Comparison of ENCODE assay signal across 11 cellular contexts in the genomic region with DNA sequence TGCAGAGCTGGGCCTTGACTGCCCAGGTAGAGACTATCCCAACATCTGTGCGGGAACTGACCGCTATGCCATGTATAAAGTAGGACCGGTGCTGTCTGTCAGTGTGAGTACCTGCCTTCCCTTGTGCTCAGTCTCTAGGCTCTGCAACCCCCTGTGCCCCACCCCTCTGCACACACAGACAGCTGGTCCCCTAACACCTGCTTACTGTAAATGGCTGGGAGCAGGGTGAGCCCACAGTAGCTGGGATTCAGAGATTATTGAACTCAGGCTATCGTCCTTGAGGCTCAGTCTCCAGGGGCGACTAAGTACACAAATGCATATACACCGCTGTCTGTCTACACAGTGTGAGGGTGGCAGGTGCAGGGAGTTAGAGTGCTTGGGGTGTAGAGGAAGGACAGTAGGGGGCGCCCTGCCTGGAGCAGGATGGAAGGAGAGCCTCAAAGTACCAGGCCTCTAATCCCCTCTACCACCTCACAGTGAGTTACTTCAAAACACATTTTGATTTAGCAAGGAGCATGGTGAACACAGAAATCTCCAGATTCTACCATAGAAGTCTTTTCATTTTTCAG. TPM values are rescaled to one million over a fixed set of nuclear protein-coding genes. Genes with fewer than 3 reads are reported as not detected.
A peak's percentile ranks its signal among the peaks of the same experiment; 100 is the strongest.
DNase-seq lines count a peak whose midpoint lies in the region; ATAC-seq, FAIRE-seq and TF ChIP-seq lines count a peak whose summit lies in the region.
"Had no signal": no experiment of that assay in that cellular context is flagged by ENCODE, and none has a peak within 500 bp of the region (broad histone marks: within the 10 kb centered on the region; RNA-seq: fewer than 3 reads in every experiment).

No MANE protein-coding gene starts in this region.

- TF ChIP-seq CTCF in PC-9 (conservative IDR thresholded peaks at IDR 0.05): peak; percentile 66
- peak; percentile 38 to 43 for TF ChIP-seq CTCF in endothelial cell of umbilical vein (IDR thresholded peaks at IDR 0.05; ENCODE audit: extremely low read depth in 1 of 2, insufficient read depth in 1 of 2, low read depth in 1 of 2, low read length in 2 of 2)
- TF ChIP-seq CTCF in dorsolateral prefrontal cortex (IDR thresholded peaks at IDR 0.05 in 54 of 56, conservative IDR thresholded peaks at IDR 0.05 in 2 of 56; ENCODE audit: low read depth in 1 of 56, partially characterized antibody in 56 of 56): peak in 1 of 56 donors; percentile 18

- H3K9me2 ChIP-seq in PC-9 (ENCODE audit: insufficient read depth): no peaks in the 10 kb centered on the region

- CTCF ChIA-PET in PC-9 (lab: Charles Lee): no interaction called here
- CTCF ChIA-PET in endothelial cell of umbilical vein (lab: Charles Lee): interaction anchor here (0.8 to 4.6 kb wide), 6 partner anchors 8 to 157 kb away, joined by 3 to 27 read pairs (median 4); no protein-coding TSS in a partner anchor

- dilution Hi-C loops in endothelial cell of umbilical vein (cut with MboI; ENCODE audit: extremely low pct_ligation_motif_present, low sequenced_read_pairs): no loop called here

- H3K4me3 ChIP-seq in PC-9 (no peak overlapping the region), endothelial cell of umbilical vein (replicated peaks in 1 of 3; ENCODE audit: insufficient read depth in 1 of 3, low read depth in 1 of 3, low read length in 3 of 3) (no peak overlapping the region), dorsolateral prefrontal cortex (no peak overlapping the region)

- H3K4me1 ChIP-seq in PC-9 (replicated peaks; ENCODE audit: insufficient read depth) (no peaks in the 10 kb centered on the region; the same call in 1 of the 2 replicates), endothelial cell of umbilical vein (ENCODE audit: control insufficient read depth, extremely low read depth, insufficient read depth, low read length) (peaks cover 13% of the 10 kb centered on the region)

- intact Hi-C loops in PC-9 (cut with micrococcal nuclease; ENCODE audit: unreplicated experiment) (no loop called here), endothelial cell of umbilical vein (cut with micrococcal nuclease) (no loop called here), dorsolateral prefrontal cortex (cut with DNase I) (loop anchor here in 1 of 2 donors (10.0 kb wide), 1 partner anchor 127 kb away; a partner anchor contains a TSS)

- H3K27ac Mint-ChIP-seq in activated T-cell treated with anti-CD3 and anti-CD28 coated beads, Interleukin-2, amount 50 U/mL, for 24 hours: peak overlapping the region; percentile 35
- peak overlapping the region; percentile 89 for H3K27ac Mint-ChIP-seq in stimulated activated effector memory CD8-positive, alpha-beta T cell treated with anti-CD3 and anti-CD28 coated beads, Interleukin-12 subunit alpha, Interleukin-12 subunit beta, amount 100 ng/mL, for 72 hours
- H3K27ac Mint-ChIP-seq: mesothelial cell of epicardium had no signal

- no peaks in the 10 kb centered on the region for H3K9me3 ChIP-seq in PC-9 (ENCODE audit: insufficient read depth, low read depth)
- H3K9me3 ChIP-seq in endothelial cell of umbilical vein (replicated peaks; ENCODE audit: control insufficient read depth, insufficient read depth, low read length): no peaks in the 10 kb centered on the region

- H3K36me3 ChIP-seq in PC-9 (ENCODE audit: low read depth) (peaks cover 93% of the 10 kb centered on the region), endothelial cell of umbilical vein (ENCODE audit: control insufficient read depth in 2 of 2, extremely low read depth in 1 of 2, insufficient read depth in 2 of 2, low read length in 2 of 2) (peaks cover 40 to 43% of the 10 kb centered on the region in 2 experiments)

- peaks cover 92% of the 10 kb centered on the region for H3K36me3 Mint-ChIP-seq in activated T-cell treated with anti-CD3 and anti-CD28 coated beads, Interleukin-2, amount 50 U/mL, for 24 hours (ENCODE audit: low read depth)
- peaks cover 100% of the 10 kb centered on the region for H3K36me3 Mint-ChIP-seq in stimulated activated effector memory CD8-positive, alpha-beta T cell treated with anti-CD3 and anti-CD28 coated beads, Interleukin-12 subunit alpha, Interleukin-12 subunit beta, amount 100 ng/mL, for 72 hours

- FAIRE-seq in endothelial cell of umbilical vein (lab: Jason Lieb, UNC): no peak
- FAIRE-seq: TTC549 had no signal

- H3F3A ChIP-seq in PC-9 (ENCODE audit: insufficient read depth, low read depth): peaks cover 70% of the 10 kb centered on the region

- H4K20me1 ChIP-seq in PC-9 (ENCODE audit: insufficient read depth) (peaks cover 62% of the 10 kb centered on the region), endothelial cell of umbilical vein (replicated peaks; ENCODE audit: control insufficient read depth, extremely low read depth, insufficient read depth, low read length) (no peaks in the 10 kb centered on the region)

- H3K9me3 Mint-ChIP-seq in activated T-cell treated with anti-CD3 and anti-CD28 coated beads, Interleukin-2, amount 50 U/mL, for 24 hours: no peaks in the 10 kb centered on the region
- no peaks in the 10 kb centered on the region for H3K9me3 Mint-ChIP-seq in stimulated activated effector memory CD8-positive, alpha-beta T cell treated with anti-CD3 and anti-CD28 coated beads, Interleukin-12 subunit alpha, Interleukin-12 subunit beta, amount 100 ng/mL, for 72 hours

- no peak overlapping the region for H3K27ac ChIP-seq in PC-9
- no peak overlapping the region for H3K27ac ChIP-seq in endothelial cell of umbilical vein (ENCODE audit: insufficient read depth, low read depth, low read length)
- no peak overlapping the region for H3K27ac ChIP-seq in dorsolateral prefrontal cortex

- H2AFZ ChIP-seq in PC-9 (no peak overlapping the region), endothelial cell of umbilical vein (ENCODE audit: low read depth, low read length) (no peak overlapping the region)

- H3K27me3 ChIP-seq in PC-9 (ENCODE audit: insufficient read depth, low read depth) (no peaks in the 10 kb centered on the region), endothelial cell of umbilical vein (ENCODE audit: control insufficient read depth in 2 of 2, insufficient read depth in 2 of 2, low read length in 2 of 2) (no peaks in the 10 kb centered on the region), dorsolateral prefrontal cortex (no peaks in the 10 kb centered on the region)

- no TSS peak for BruUV-seq in PC-9 (replicated peaks; lab: Mats Ljungman, UMichigan)
- BruUV-seq in endothelial cell of umbilical vein (replicated peaks; lab: Mats Ljungman, UMichigan): no TSS peak

- POLR2A ChIA-PET in PC-9 (lab: Charles Lee; ENCODE audit: unreplicated experiment): no interaction called here
- POLR2A ChIA-PET in endothelial cell of umbilical vein (lab: Charles Lee): no interaction called here

- no peaks in the 10 kb centered on the region for H3K27me3 Mint-ChIP-seq in activated T-cell treated with anti-CD3 and anti-CD28 coated beads, Interleukin-2, amount 50 U/mL, for 24 hours

- TF ChIP-seq POLR2A in endothelial cell of umbilical vein (IDR thresholded peaks at IDR 0.05; ENCODE audit: low read depth, low read length): no peak

- ATAC-seq in stimulated activated effector memory CD8-positive, alpha-beta T cell treated with anti-CD3 and anti-CD28 coated beads, Interleukin-12 subunit alpha, Interleukin-12 subunit beta, amount 100 ng/mL, for 72 hours: no peak
- no peak for ATAC-seq in GM19467 (IDR thresholded peaks at IDR 0.05; ENCODE audit: unreplicated experiment)

- no peak overlapping the region for H3K4me3 Mint-ChIP-seq in activated T-cell treated with anti-CD3 and anti-CD28 coated beads, Interleukin-2, amount 50 U/mL, for 24 hours
- no peak overlapping the region for H3K4me3 Mint-ChIP-seq in stimulated activated effector memory CD8-positive, alpha-beta T cell treated with anti-CD3 and anti-CD28 coated beads, Interleukin-12 subunit alpha, Interleukin-12 subunit beta, amount 100 ng/mL, for 72 hours
- H3K4me3 Mint-ChIP-seq: mesothelial cell of epicardium had no signal

- DNase-seq in activated T-cell treated with anti-CD3 and anti-CD28 coated beads, Interleukin-2, amount 50 U/mL, for 24 hours: no peak
- no peak for DNase-seq in activated T-cell treated with anti-CD3 and anti-CD28 coated beads, Interleukin-2, amount 50 U/mL, for 1 hour
- DNase-seq in PC-9 (no peak), endothelial cell of umbilical vein (ENCODE audit: low read depth, low spot score) (no peak), dorsolateral prefrontal cortex (no peak), NCI-H2029 (lab: John Stamatoyannopoulos, UW) (no peak)
- peak in 1 of 2 donors; percentile 56 for DNase-seq in stimulated activated effector memory CD8-positive, alpha-beta T cell treated with anti-CD3 and anti-CD28 coated beads, Interleukin-12 subunit alpha, Interleukin-12 subunit beta, amount 100 ng/mL, for 72 hours (ENCODE audit: low spot score in 2 of 2)
- DNase-seq: effector CD4-positive, alpha-beta T cell had no signal

- H3K4me1 Mint-ChIP-seq in activated T-cell treated with anti-CD3 and anti-CD28 coated beads, Interleukin-2, amount 50 U/mL, for 24 hours (ENCODE audit: low read depth): peaks cover 36% of the 10 kb centered on the region
- peaks cover 46% of the 10 kb centered on the region for H3K4me1 Mint-ChIP-seq in stimulated activated effector memory CD8-positive, alpha-beta T cell treated with anti-CD3 and anti-CD28 coated beads, Interleukin-12 subunit alpha, Interleukin-12 subunit beta, amount 100 ng/mL, for 72 hours

- H3K79me2 ChIP-seq in PC-9 (ENCODE audit: low read depth): peaks cover 45% of the 10 kb centered on the region
- H3K79me2 ChIP-seq in endothelial cell of umbilical vein (ENCODE audit: control insufficient read depth, insufficient read depth, low read length): peaks cover 34% of the 10 kb centered on the region

- no peaks in the 10 kb centered on the region for H3K9me1 ChIP-seq in endothelial cell of umbilical vein (replicated peaks; ENCODE audit: control insufficient read depth, extremely low read depth, insufficient read depth, low read length)

- H3K9ac ChIP-seq in endothelial cell of umbilical vein (replicated peaks; ENCODE audit: extremely low read depth, insufficient read depth, low read length): no peak overlapping the region

- no peak overlapping the region for H3K4me2 ChIP-seq in PC-9
- no peak overlapping the region for H3K4me2 ChIP-seq in endothelial cell of umbilical vein (ENCODE audit: insufficient read depth, low read length)

TF ChIP-seq in endothelial cell of umbilical vein, 7 proteins besides CTCF, POLR2A, EP300 and RAD21 (continues in another document):
- TF ChIP-seq MYC (IDR thresholded peaks at IDR 0.05; ENCODE audit: low read depth, low read length): no peak
- no peak for TF ChIP-seq EZH2 (IDR thresholded peaks at IDR 0.05; ENCODE audit: borderline replicate concordance, low read depth, low read length, severe bottlenecking)

RNA-seq across cellular contexts. Expression of a gene that starts 12.9 kb away (rescaled TPM):
- total RNA-seq in PC-9 (2021) (119 and 185 TPM in 2 replicates), endothelial cell of umbilical vein (53.6 and 60.7 TPM in 2 replicates), dorsolateral prefrontal cortex (10 to 100 TPM; 25.8 to 76.9 (median 50.4) TPM)
- 66.0 and 71.0 TPM in 2 replicates for polyA plus RNA-seq in endothelial cell of umbilical vein
- 46.7 and 47.7 TPM in 2 replicates for polyA plus RNA-seq in endothelial cell of umbilical vein (2011; cell fraction: cytosol; rRNA removed)
- polyA plus RNA-seq in endothelial cell of umbilical vein (2011; cell fraction: nucleus; rRNA removed): 86.8 and 114 TPM in 2 replicates
- polyA plus RNA-seq in endothelial cell of umbilical vein (2012): 36.9 and 66.7 TPM in 2 replicates
- 26.0 and 26.7 TPM in 2 replicates for polyA minus RNA-seq in endothelial cell of umbilical vein
- 12.7 TPM for polyA minus RNA-seq in endothelial cell of umbilical vein (2011; cell fraction: cytosol; rRNA and poly(A)+ RNA removed)
- 46.5 and 49.2 TPM in 2 replicates for polyA minus RNA-seq in endothelial cell of umbilical vein (2011; cell fraction: nucleus; rRNA and poly(A)+ RNA removed)
